ENCODE assay signal across 11 cellular contexts in genomic region chr10:17668435-17669184, GRCh38. TPM values are rescaled to one million over a fixed set of nuclear protein-coding genes. Genes with fewer than 3 reads are reported as not detected.
DNase-seq lines count a peak whose midpoint lies in the region; ATAC-seq, FAIRE-seq and TF ChIP-seq lines count a peak whose summit lies in the region.
"Had no signal": no experiment of that assay in that cellular context is flagged by ENCODE, and none has a peak within 500 bp of the region (broad histone marks: within the 10 kb centered on the region; RNA-seq: fewer than 3 reads in every experiment).

No MANE protein-coding gene starts in this region.

- DNase-seq in GM18507 (ENCODE audit: extremely low spot score, insufficient read length, low read depth) (no peak), immature natural killer cell (no peak), T-helper 9 cell (no peak), foreskin keratinocyte (no peak), globus pallidus (ENCODE audit: low spot score) (no peak), NOMO-1 treated with DMSO at 0.1 percent for 48 hours (lab: John Stamatoyannopoulos, UW; ENCODE audit: unreplicated experiment) (no peak)
- DNase-seq: NCI-H345, nucleus accumbens, SK-N-SH had no signal

- peak; percentile 72 for FAIRE-seq in GM18507 (lab: Jason Lieb, UNC)

- H3K4me1 ChIP-seq in foreskin keratinocyte, result peaks cover 36% of the 10 kb centered on the region

- H3K36me3 Mint-ChIP-seq in immature natural killer cell, result no peaks in the 10 kb centered on the region

- peaks cover 0 to 2% (median 0%) of the 10 kb centered on the region in 3 donors for H3K27me3 Mint-ChIP-seq in immature natural killer cell (ENCODE audit: low read depth in 3 of 3)

- peak overlapping the region in 2 of 5 donors; percentile 48 to 55 for H3K4me3 Mint-ChIP-seq in immature natural killer cell

- ATAC-seq in GM21515 (IDR thresholded peaks at IDR 0.05; ENCODE audit: unreplicated experiment) (peak; percentile 22), HG03460 (IDR thresholded peaks at IDR 0.05; ENCODE audit: unreplicated experiment) (peak; percentile 25), foreskin keratinocyte (no peak)

- H3K27ac ChIP-seq in foreskin keratinocyte, result no peak overlapping the region

- no peak for TF ChIP-seq CTCF in foreskin keratinocyte (conservative IDR thresholded peaks at IDR 0.05)

- no peaks in the 10 kb centered on the region for H3K9me3 Mint-ChIP-seq in immature natural killer cell

- peaks cover 38 to 79% of the 10 kb centered on the region in 2 donors for H3K4me1 Mint-ChIP-seq in immature natural killer cell

- H3K27me3 ChIP-seq in foreskin keratinocyte, result no peaks in the 10 kb centered on the region

- H3K27ac Mint-ChIP-seq in immature natural killer cell, result peak overlapping the region in 4 of 6 donors; percentile 9 to 72 (median 51)

RNA-seq across cellular contexts. Expression of gene STAM, which starts 24.7 kb away (rescaled TPM):
- polyA plus RNA-seq in immature natural killer cell (1 to 10 TPM; 7.3 to 10.0 (median 7.9) TPM), foreskin keratinocyte (9.8 and 12.0 TPM in 2 replicates)
- total RNA-seq in foreskin keratinocyte, result 28.4 and 29.4 TPM in 2 replicates

RNA-seq across cellular contexts. Expression of gene HACD1, which starts 51.4 kb away (rescaled TPM):
- 1 to 10 TPM in 2 of 3 donors, under 1 TPM in 1; 0.47 to 5.3 (median 1.9) TPM for polyA plus RNA-seq in immature natural killer cell
- 20.2 and 22.1 TPM in 2 replicates for total RNA-seq in foreskin keratinocyte
- polyA plus RNA-seq in foreskin keratinocyte, result 27.7 and 33.4 TPM in 2 replicates
